ENCODE assay signal across 8 cellular contexts in the genomic region with DNA sequence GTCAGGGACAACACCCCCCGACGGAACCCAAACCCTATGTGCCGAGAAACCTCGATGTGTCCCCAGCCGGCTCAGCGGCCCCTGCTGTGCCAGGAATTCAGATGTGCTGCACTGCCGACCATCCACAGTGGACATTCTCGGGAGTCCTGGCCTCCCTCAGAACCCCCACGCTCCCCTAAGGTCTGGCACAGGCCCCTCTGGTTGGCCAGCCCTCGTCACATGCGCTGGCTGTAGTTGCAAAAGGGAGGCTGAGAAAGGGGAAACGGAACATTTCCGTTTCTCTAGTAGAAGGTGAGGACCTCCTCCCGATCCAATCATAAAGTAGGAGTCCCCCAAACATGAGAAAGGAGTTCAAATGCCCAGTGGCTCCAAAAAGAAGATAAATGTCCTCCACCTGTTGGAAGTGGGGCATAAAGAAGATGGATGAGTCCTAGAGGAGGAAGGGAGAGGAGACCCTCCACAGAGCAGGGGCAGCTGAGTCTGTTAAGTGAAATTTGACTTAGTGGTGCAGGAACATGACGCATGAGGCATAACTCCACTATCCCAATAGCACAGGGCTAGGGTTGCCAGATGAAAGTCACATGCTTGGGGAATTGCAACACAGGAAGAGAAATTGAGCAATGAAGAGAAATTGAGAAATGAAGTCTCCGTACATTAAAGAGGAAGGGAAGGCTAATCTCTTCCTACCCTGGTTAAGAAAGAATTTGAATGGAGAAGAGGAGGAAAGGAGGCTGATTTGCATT. TPM values are rescaled to one million over a fixed set of nuclear protein-coding genes. Genes with fewer than 3 reads are reported as not detected.
DNase-seq lines count a peak whose midpoint lies in the region; ATAC-seq and TF ChIP-seq lines count a peak whose summit lies in the region.

No MANE protein-coding gene starts in this region.

- H3K9ac ChIP-seq in skeletal muscle satellite cell (ENCODE audit: low read depth, low read length) = peak overlapping the region; percentile 84

- peak overlapping the region; percentile 2 for H2AFZ ChIP-seq in hepatocyte

- H3K4me2 ChIP-seq in hepatocyte (peak overlapping the region; percentile 53), skeletal muscle satellite cell (ENCODE audit: low read length) (peak overlapping the region; percentile 88)

- H3K4me3 ChIP-seq in ascending aorta (peak overlapping the region; percentile 52 to 56), hepatocyte (no peak overlapping the region), skeletal muscle satellite cell (ENCODE audit: low read length) (peak overlapping the region; percentile 66)

- H3K27me3 Mint-ChIP-seq in HFFc6 (ENCODE audit: insufficient read depth) = peaks cover 2% of the 10 kb centered on the region; the same call in 1 of the 2 replicates
- peaks cover 14% of the 10 kb centered on the region for H3K27me3 Mint-ChIP-seq in activated T-helper 17 cell treated with anti-CD3 and anti-CD28 coated beads, Interleukin-2, amount 50 U/mL, for 72 hours

- H3K27ac Mint-ChIP-seq in HFFc6 = peak overlapping the region; percentile 84
- no peak overlapping the region for H3K27ac Mint-ChIP-seq in activated T-helper 17 cell treated with anti-CD3 and anti-CD28 coated beads, Interleukin-2, amount 50 U/mL, for 72 hours

- no peaks in the 10 kb centered on the region for H3K9me3 Mint-ChIP-seq in HFFc6
- H3K9me3 Mint-ChIP-seq in activated T-helper 17 cell treated with anti-CD3 and anti-CD28 coated beads, Interleukin-2, amount 50 U/mL, for 72 hours = no peaks in the 10 kb centered on the region

- H3K36me3 Mint-ChIP-seq in HFFc6 (ENCODE audit: low read depth) = no peaks in the 10 kb centered on the region
- H3K36me3 Mint-ChIP-seq in activated T-helper 17 cell treated with anti-CD3 and anti-CD28 coated beads, Interleukin-2, amount 50 U/mL, for 72 hours (ENCODE audit: low read depth) = no peaks in the 10 kb centered on the region

- peaks cover 39% of the 10 kb centered on the region for H3K4me1 Mint-ChIP-seq in HFFc6 (ENCODE audit: low read depth)
- H3K4me1 Mint-ChIP-seq in activated T-helper 17 cell treated with anti-CD3 and anti-CD28 coated beads, Interleukin-2, amount 50 U/mL, for 72 hours = no peaks in the 10 kb centered on the region

- 78% methylated on average over 16 of the region's 16 CpGs for WGBS in hepatocyte (ENCODE audit: low lambda C conversion rate, missing lambda C conversion rate)

- TF ChIP-seq CTCF in HFFc6 (IDR thresholded peaks at IDR 0.05) (no peak), ascending aorta (IDR thresholded peaks at IDR 0.05) (no peak), hepatocyte (IDR thresholded peaks at IDR 0.05; ENCODE audit: poor library complexity) (no peak)

- H3K27me3 ChIP-seq in ascending aorta (no peaks in the 10 kb centered on the region), hepatocyte (no peaks in the 10 kb centered on the region), skeletal muscle satellite cell (ENCODE audit: control insufficient read depth, insufficient read depth, low read length) (no peaks in the 10 kb centered on the region)

- no peaks in the 10 kb centered on the region for H3K79me2 ChIP-seq in hepatocyte

- intact Hi-C loops in ascending aorta (cut with DNase I) = loop anchor here (1.0 to 5.0 kb wide), 6 partner anchors 50 to 356 kb away; a partner anchor contains a TSS

- H3K4me3 Mint-ChIP-seq in HFFc6 = peak overlapping the region; percentile 77
- H3K4me3 Mint-ChIP-seq in activated T-helper 17 cell treated with anti-CD3 and anti-CD28 coated beads, Interleukin-2, amount 50 U/mL, for 72 hours = no peak overlapping the region

- H3K9me3 ChIP-seq in ascending aorta (no peaks in the 10 kb centered on the region), hepatocyte (ENCODE audit: low read depth) (no peaks in the 10 kb centered on the region), skeletal muscle satellite cell (replicated peaks; ENCODE audit: low read length) (no peaks in the 10 kb centered on the region)

- ATAC-seq in activated T-helper 17 cell treated with anti-CD3 and anti-CD28 coated beads, Interleukin-2, amount 50 U/mL, for 72 hours (replicated peaks) = no peak
- no peak for ATAC-seq in GM19035 (IDR thresholded peaks at IDR 0.05; ENCODE audit: unreplicated experiment)

- H3K9me2 ChIP-seq in hepatocyte (replicated peaks; ENCODE audit: insufficient read depth) = no peaks in the 10 kb centered on the region

- no peaks in the 10 kb centered on the region for H4K20me1 ChIP-seq in hepatocyte (ENCODE audit: insufficient read depth, poor library complexity, severe bottlenecking)

- DNase-seq in HFFc6 (peak; percentile 81), ascending aorta (ENCODE audit: low spot score in 2 of 2) (peak; percentile 40 to 91), hepatocyte (ENCODE audit: low spot score) (peak; percentile 70), NCI-H128 (lab: John Stamatoyannopoulos, UW; ENCODE audit: unreplicated experiment) (no peak), NCI-H146 treated with DMSO at 0.1 percent for 48 hours (lab: John Stamatoyannopoulos, UW; ENCODE audit: unreplicated experiment) (no peak)

- H3K27ac ChIP-seq in ascending aorta (peak overlapping the region; percentile 90 to 94), hepatocyte (peak overlapping the region; percentile 68)

- H3K4me1 ChIP-seq in ascending aorta (peaks cover 4 to 40% of the 10 kb centered on the region in 2 donors), hepatocyte (ENCODE audit: insufficient read depth) (peaks cover 15% of the 10 kb centered on the region), skeletal muscle satellite cell (ENCODE audit: control insufficient read depth, insufficient read depth, low read length) (peaks cover 36% of the 10 kb centered on the region)

- H3K36me3 ChIP-seq in ascending aorta (no peaks in the 10 kb centered on the region), hepatocyte (replicated peaks; ENCODE audit: insufficient read depth, low read depth) (no peaks in the 10 kb centered on the region), skeletal muscle satellite cell (ENCODE audit: insufficient read depth, low read length) (no peaks in the 10 kb centered on the region)

RNA-seq across cellular contexts. Expression of a gene that starts 49.3 kb away (rescaled TPM):
- 10 to 100 TPM; 60.5 to 74.4 (median 66.5) TPM for total RNA-seq in HFFc6 (2021; fragmentation: NEBNext Ultra II Directional; extraction: Animal tissue kit (Norgen Biotek cat#: 25700))
- total RNA-seq in ascending aorta = 176 TPM
- 179 and 214 TPM in 2 replicates for total RNA-seq in hepatocyte
- polyA plus RNA-seq in hepatocyte = 161 and 206 TPM in 2 replicates
- total RNA-seq in skeletal muscle satellite cell (2012; rRNA removed) = 77.3 and 86.7 TPM in 2 replicates
- 100 to 1,000 TPM; 118 to 403 TPM for total RNA-seq in activated T-helper 17 cell treated with anti-CD3 and anti-CD28 coated beads, Interleukin-2, amount 50 U/mL, for 72 hours

Comparison
In these comparisons a context has a peak if more than half of its experiments do, and no peak if none do; other contexts are left out.
1. DNase-seq: peak in HFFc6 (single experiment), ascending aorta (2 of 2) and hepatocyte (single experiment); none in NCI-H128 (single experiment) and NCI-H146 treated with DMSO at 0.1 percent for 48 hours (single experiment).